In the genomic region with DNA sequence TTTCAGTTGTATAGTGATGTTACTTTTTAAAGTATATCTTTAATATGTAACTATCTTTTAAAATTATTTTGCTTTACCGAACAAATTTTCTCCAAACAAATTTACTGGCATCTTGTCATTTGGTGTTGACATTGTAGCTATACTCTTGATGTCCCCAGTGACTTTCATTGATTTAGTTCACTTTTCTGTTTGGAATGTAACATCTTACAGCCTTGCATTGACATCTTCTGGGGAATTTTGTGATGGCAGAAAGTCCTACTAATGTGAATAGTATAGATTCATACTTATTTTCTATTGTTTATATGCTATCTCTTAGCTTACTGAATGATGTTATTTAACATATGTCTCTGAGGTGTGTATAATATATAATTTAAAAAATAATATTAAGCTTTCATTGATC, we compare ENCODE assay signal across 1 cellular context.
A peak's percentile ranks its signal among the peaks of the same experiment; 100 is the strongest.
TF ChIP-seq lines count a peak whose summit lies in the region.

No MANE protein-coding gene starts in this region.

TF ChIP-seq in neural cell, 6 proteins besides CTCF, POLR2A, EP300 and RAD21 (continued from another document):
- TF ChIP-seq, protein P1, sequence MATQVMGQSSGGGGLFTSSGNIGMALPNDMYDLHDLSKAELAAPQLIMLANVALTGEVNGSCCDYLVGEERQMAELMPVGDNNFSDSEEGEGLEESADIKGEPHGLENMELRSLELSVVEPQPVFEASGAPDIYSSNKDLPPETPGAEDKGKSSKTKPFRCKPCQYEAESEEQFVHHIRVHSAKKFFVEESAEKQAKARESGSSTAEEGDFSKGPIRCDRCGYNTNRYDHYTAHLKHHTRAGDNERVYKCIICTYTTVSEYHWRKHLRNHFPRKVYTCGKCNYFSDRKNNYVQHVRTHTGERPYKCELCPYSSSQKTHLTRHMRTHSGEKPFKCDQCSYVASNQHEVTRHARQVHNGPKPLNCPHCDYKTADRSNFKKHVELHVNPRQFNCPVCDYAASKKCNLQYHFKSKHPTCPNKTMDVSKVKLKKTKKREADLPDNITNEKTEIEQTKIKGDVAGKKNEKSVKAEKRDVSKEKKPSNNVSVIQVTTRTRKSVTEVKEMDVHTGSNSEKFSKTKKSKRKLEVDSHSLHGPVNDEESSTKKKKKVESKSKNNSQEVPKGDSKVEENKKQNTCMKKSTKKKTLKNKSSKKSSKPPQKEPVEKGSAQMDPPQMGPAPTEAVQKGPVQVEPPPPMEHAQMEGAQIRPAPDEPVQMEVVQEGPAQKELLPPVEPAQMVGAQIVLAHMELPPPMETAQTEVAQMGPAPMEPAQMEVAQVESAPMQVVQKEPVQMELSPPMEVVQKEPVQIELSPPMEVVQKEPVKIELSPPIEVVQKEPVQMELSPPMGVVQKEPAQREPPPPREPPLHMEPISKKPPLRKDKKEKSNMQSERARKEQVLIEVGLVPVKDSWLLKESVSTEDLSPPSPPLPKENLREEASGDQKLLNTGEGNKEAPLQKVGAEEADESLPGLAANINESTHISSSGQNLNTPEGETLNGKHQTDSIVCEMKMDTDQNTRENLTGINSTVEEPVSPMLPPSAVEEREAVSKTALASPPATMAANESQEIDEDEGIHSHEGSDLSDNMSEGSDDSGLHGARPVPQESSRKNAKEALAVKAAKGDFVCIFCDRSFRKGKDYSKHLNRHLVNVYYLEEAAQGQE (IDR thresholded peaks at IDR 0.05; ENCODE audit: borderline replicate concordance): no peak
- peak; percentile 76 for TF ChIP-seq SMC3 (conservative IDR thresholded peaks at IDR 0.05; ENCODE audit: poor library complexity)
